Comparison of ENCODE assay signal across 21 cellular contexts in the genomic region with DNA sequence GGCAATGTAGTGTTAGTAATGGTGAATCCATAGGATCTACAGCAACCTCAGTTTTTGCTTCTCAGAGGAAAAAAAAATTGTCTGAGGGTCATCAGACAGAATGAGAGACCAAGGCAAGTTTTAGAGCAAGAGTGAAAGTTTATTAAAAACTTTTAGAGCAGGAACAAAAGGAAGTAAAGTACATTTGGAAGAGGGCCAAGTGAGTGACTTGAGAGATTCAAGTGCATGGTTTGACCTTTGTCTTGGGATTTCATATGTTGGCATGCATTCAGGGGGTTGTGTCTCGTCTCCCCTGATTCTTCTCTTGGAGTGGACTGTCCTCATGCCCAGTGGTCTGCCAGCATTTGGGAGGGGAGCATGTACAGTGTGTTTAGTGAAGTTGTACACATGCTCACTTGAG.
DNase-seq lines count a peak whose midpoint lies in the region; ATAC-seq, FAIRE-seq and TF ChIP-seq lines count a peak whose summit lies in the region.
"Had no signal": no experiment of that assay in that cellular context is flagged by ENCODE, and none has a peak within 500 bp of the region (broad histone marks: within the 10 kb centered on the region; RNA-seq: fewer than 3 reads in every experiment).

No MANE protein-coding gene starts in this region.

- no peak for DNase-seq in HepG2 (ENCODE audit: low spot score)
- no peak for DNase-seq in right lobe of liver
- DNase-seq in K562 (ENCODE audit: extremely low read depth in 1 of 4, low spot score in 3 of 4) = no peak
- no peak for DNase-seq in cerebellar cortex (ENCODE audit: low spot score)
- DNase-seq in stimulated activated naive B cell treated with anti-CD40 and anti-IgM and Interleukin-4, amounts not matched to agents 10 μg/mL and 1 μg/mL and 100 μg/mL, for 72 hours = no peak
- DNase-seq in suprapubic skin (ENCODE audit: low spot score in 2 of 2) = no peak
- DNase-seq: activated naive CD8-positive, alpha-beta T cell treated with anti-CD3 and anti-CD28 coated beads, Interleukin-2, amount 10 ng/mL, durations not matched to agents 7 days and 5 days; CD4-positive, alpha-beta T cell; DMS79; erythroblast; naive thymus-derived CD8-positive, alpha-beta T cell; NCI-H1694 treated with DMSO at 0.1 percent for 48 hours; NCI-H510A; thyroid gland had no signal

- no TSS peak for BruUV-seq in HepG2 (replicated peaks; lab: Mats Ljungman, UMichigan)
- no TSS peak for BruUV-seq in K562 (replicated peaks; lab: Mats Ljungman, UMichigan)

- in situ Hi-C loops in HepG2 (cut with HindIII; ENCODE audit: extremely low pct_ligation_motif_present, low pct_unique_long_range_greater_than_20kb) (no loop called here), K562 (cut with MboI) (no loop called here)

- no peak for ATAC-seq in HepG2
- no peak for ATAC-seq in right lobe of liver
- no peak for ATAC-seq in K562
- ATAC-seq in esophagus mucosa = no peak
- no peak for ATAC-seq in stimulated activated naive B cell treated with anti-CD40 and anti-IgM and Interleukin-4, amounts not matched to agents 10 μg/mL and 1 μg/mL and 100 μg/mL, for 72 hours (replicated peaks)
- ATAC-seq: activated CD4-positive, CD25-positive, alpha-beta regulatory T cell treated with anti-CD3 and anti-CD28 coated beads, Interleukin-2, amount 50 U/mL, for 24 hours; naive thymus-derived CD8-positive, alpha-beta T cell; stimulated activated effector memory CD8-positive, alpha-beta T cell treated with anti-CD3 and anti-CD28 coated beads, Interleukin-12 subunit alpha, Interleukin-12 subunit beta, amount 100 ng/mL, for 72 hours had no signal

- CTCF ChIA-PET in HepG2 (lab: Yijun Ruan, JAX; ENCODE audit: low intra/inter-chr PET ratio, low total read pairs) (no interaction called here), K562 (lab: Yijun Ruan, JAX; ENCODE audit: low intra/inter-chr PET ratio) (no interaction called here)

- TF ChIP-seq RAD21 in HepG2 (CRISPR knock-in tag; IDR thresholded peaks at IDR 0.05) (no peak), K562 (CRISPR knock-in tag; conservative IDR thresholded peaks at IDR 0.05 in 1 of 2, IDR thresholded peaks at IDR 0.05 in 1 of 2) (no peak)

- TF ChIP-seq POLR2A in HepG2 (IDR thresholded peaks at IDR 0.05; ENCODE audit: insufficient read depth in 1 of 2, low read depth in 2 of 2, low read length in 2 of 2) (no peak), right lobe of liver (IDR thresholded peaks at IDR 0.05) (no peak), K562 (conservative IDR thresholded peaks at IDR 0.05) (no peak), suprapubic skin (IDR thresholded peaks at IDR 0.05) (no peak)

- no peaks in the 10 kb centered on the region for H4K20me1 ChIP-seq in HepG2 (ENCODE audit: insufficient read depth, low read length)
- H4K20me1 ChIP-seq in K562 (replicated peaks; ENCODE audit: control insufficient read depth, insufficient read depth, low read length) = no peaks in the 10 kb centered on the region

- H3K27me3 ChIP-seq in HepG2 (ENCODE audit: control insufficient read depth in 1 of 2, insufficient read depth in 2 of 2, low read length in 2 of 2) (no peaks in the 10 kb centered on the region), right lobe of liver (no peaks in the 10 kb centered on the region), K562 (ENCODE audit: control insufficient read depth in 2 of 2, insufficient read depth in 2 of 2, low read length in 2 of 2) (peaks cover 7 to 15% of the 10 kb centered on the region in 2 experiments; a peak in 4 of 5 replicates), muscle layer of colon (ENCODE audit: control insufficient read depth in 1 of 2, insufficient read depth in 2 of 2, low read length in 2 of 2) (no peaks in the 10 kb centered on the region), suprapubic skin (no peaks in the 10 kb centered on the region)
- H3K27me3 ChIP-seq: SJSA1, thyroid gland had no signal

- peaks cover 4 to 7% of the 10 kb centered on the region in 2 donors for H3K27me3 Mint-ChIP-seq in stimulated activated naive B cell treated with anti-CD40 and anti-IgM and Interleukin-4, amounts not matched to agents 10 μg/mL and 1 μg/mL and 100 μg/mL, for 72 hours
- H3K27me3 Mint-ChIP-seq: activated naive CD8-positive, alpha-beta T cell treated with anti-CD3 and anti-CD28 coated beads, Interleukin-2, amount 10 ng/mL, durations not matched to agents 7 days and 5 days; brain; CD4-positive, alpha-beta T cell; naive thymus-derived CD8-positive, alpha-beta T cell had no signal

- H3K4me1 ChIP-seq in HepG2 (ENCODE audit: insufficient read depth, low read length) (peaks cover 79% of the 10 kb centered on the region), right lobe of liver (peaks cover 0 to 36% (median 7%) of the 10 kb centered on the region in 4 donors), K562 (replicated peaks in 1 of 2; ENCODE audit: control insufficient read depth in 2 of 2, insufficient read depth in 2 of 2, low read length in 2 of 2) (no peaks in the 10 kb centered on the region; a peak in 1 of 5 replicates), muscle layer of colon (ENCODE audit: insufficient read depth, low read length) (peaks cover 78% of the 10 kb centered on the region), suprapubic skin (peaks cover 49% of the 10 kb centered on the region)

- H3K9me3 ChIP-seq in HepG2 (ENCODE audit: low read length) = no peaks in the 10 kb centered on the region
- H3K9me3 ChIP-seq in right lobe of liver = no peaks in the 10 kb centered on the region
- no peaks in the 10 kb centered on the region for H3K9me3 ChIP-seq in K562 (replicated peaks; ENCODE audit: control insufficient read depth, insufficient read depth, low read depth, low read length)
- H3K9me3 ChIP-seq in muscle layer of colon (ENCODE audit: low read length) = no peaks in the 10 kb centered on the region
- no peaks in the 10 kb centered on the region for H3K9me3 ChIP-seq in suprapubic skin
- H3K9me3 ChIP-seq: SJSA1, thyroid gland had no signal

- peaks cover 0 to 5% of the 10 kb centered on the region in 2 experiments; a peak in 1 of 5 replicates for H3K36me3 ChIP-seq in HepG2 (replicated peaks in 1 of 2; ENCODE audit: control insufficient read depth in 1 of 2, insufficient read depth in 2 of 2, low read length in 2 of 2)
- H3K36me3 ChIP-seq in right lobe of liver = no peaks in the 10 kb centered on the region
- H3K36me3 ChIP-seq in K562 (ENCODE audit: control insufficient read depth, insufficient read depth, low read length) = no peaks in the 10 kb centered on the region
- H3K36me3 ChIP-seq in muscle layer of colon (ENCODE audit: insufficient read depth, low read length) = no peaks in the 10 kb centered on the region
- H3K36me3 ChIP-seq in suprapubic skin = no peaks in the 10 kb centered on the region
- H3K36me3 ChIP-seq: SJSA1, thyroid gland had no signal

- H3K9me1 ChIP-seq in K562 (ENCODE audit: control insufficient read depth, insufficient read depth, low read length) = no peaks in the 10 kb centered on the region

- H3K4me3 Mint-ChIP-seq in stimulated activated naive B cell treated with anti-CD40 and anti-IgM and Interleukin-4, amounts not matched to agents 10 μg/mL and 1 μg/mL and 100 μg/mL, for 72 hours = no peak overlapping the region
- H3K4me3 Mint-ChIP-seq: activated naive CD8-positive, alpha-beta T cell treated with anti-CD3 and anti-CD28 coated beads, Interleukin-2, amount 10 ng/mL, durations not matched to agents 7 days and 5 days; CD4-positive, alpha-beta T cell; naive thymus-derived CD8-positive, alpha-beta T cell; stimulated activated effector memory CD8-positive, alpha-beta T cell treated with anti-CD3 and anti-CD28 coated beads, Interleukin-12 subunit alpha, Interleukin-12 subunit beta, amount 100 ng/mL, for 72 hours had no signal

- WGBS in HepG2 (ENCODE audit: low lambda C conversion rate) = 75% methylated on average over 1 of the region's 1 CpG
- 0% methylated on average over 1 of the region's 1 CpG for WGBS in right lobe of liver (ENCODE audit: insufficient coverage, low coverage, low lambda C conversion rate, missing lambda C conversion rate)
- WGBS in K562 (ENCODE audit: insufficient coverage, low coverage, missing lambda C conversion rate) = 0% methylated on average over 1 of the region's 1 CpG
- 46% methylated on average over 1 of the region's 1 CpG for WGBS in suprapubic skin

- H3K4me3 ChIP-seq in HepG2 (replicated peaks in 1 of 3; ENCODE audit: insufficient read depth in 1 of 3, low read depth in 2 of 3, low read length in 3 of 3) (no peak overlapping the region), right lobe of liver (no peak overlapping the region), K562 (no peak overlapping the region), muscle layer of colon (ENCODE audit: low read depth in 1 of 2, low read length in 2 of 2) (no peak overlapping the region), suprapubic skin (no peak overlapping the region)
- H3K4me3 ChIP-seq: SJSA1, thyroid gland had no signal

- FAIRE-seq in HepG2 (lab: Jason Lieb, UNC) = no peak
- FAIRE-seq in K562 (lab: Jason Lieb, UNC) = no peak
- FAIRE-seq: A204.1 had no signal

- peaks cover 6% of the 10 kb centered on the region for H3K79me2 ChIP-seq in HepG2 (ENCODE audit: insufficient read depth, low read length)
- no peaks in the 10 kb centered on the region for H3K79me2 ChIP-seq in K562 (ENCODE audit: control insufficient read depth, insufficient read depth, low read length)

- H3K4me1 Mint-ChIP-seq in stimulated activated naive B cell treated with anti-CD40 and anti-IgM and Interleukin-4, amounts not matched to agents 10 μg/mL and 1 μg/mL and 100 μg/mL, for 72 hours = peaks cover 15 to 34% of the 10 kb centered on the region in 2 donors

- no peak overlapping the region for H3K9ac ChIP-seq in HepG2 (ENCODE audit: insufficient read depth, low read depth, low read length)
- no peak overlapping the region for H3K9ac ChIP-seq in K562 (ENCODE audit: insufficient read depth in 1 of 2, low read depth in 2 of 2, low read length in 2 of 2)
- no peak overlapping the region for H3K9ac ChIP-seq in muscle layer of colon (ENCODE audit: low read length)

- H2AFZ ChIP-seq in HepG2 (ENCODE audit: low read length) = no peak overlapping the region
- no peak overlapping the region for H2AFZ ChIP-seq in K562 (ENCODE audit: low read depth, low read length)

- POLR2A ChIA-PET in HepG2 (lab: Yijun Ruan, JAX) (no interaction called here), K562 (lab: Yijun Ruan, JAX) (no interaction called here)

- intact Hi-C loops in HepG2 (cut with micrococcal nuclease; ENCODE audit: unreplicated experiment) = no loop called here
- intact Hi-C loops in right lobe of liver (cut with DNase I) = no loop called here
- intact Hi-C loops in K562 (cut with micrococcal nuclease) = no loop called here

- H3K9me3 Mint-ChIP-seq in stimulated activated naive B cell treated with anti-CD40 and anti-IgM and Interleukin-4, amounts not matched to agents 10 μg/mL and 1 μg/mL and 100 μg/mL, for 72 hours = peaks cover under 1% of the 10 kb centered on the region in 2 donors
- H3K9me3 Mint-ChIP-seq: CD4-positive, alpha-beta T cell; stimulated activated effector memory CD8-positive, alpha-beta T cell treated with anti-CD3 and anti-CD28 coated beads, Interleukin-12 subunit alpha, Interleukin-12 subunit beta, amount 100 ng/mL, for 72 hours had no signal

- TF ChIP-seq CTCF in HepG2 (CRISPR knock-in tag; IDR thresholded peaks at IDR 0.05) (no peak), right lobe of liver (IDR thresholded peaks at IDR 0.05) (no peak), K562 (IDR thresholded peaks at IDR 0.05 in 2 of 3, conservative IDR thresholded peaks at IDR 0.05 in 1 of 3; ENCODE audit: insufficient read depth in 2 of 3, low read depth in 1 of 3, low read length in 3 of 3) (no peak), suprapubic skin (IDR thresholded peaks at IDR 0.05) (no peak)

- H3K36me3 Mint-ChIP-seq in stimulated activated naive B cell treated with anti-CD40 and anti-IgM and Interleukin-4, amounts not matched to agents 10 μg/mL and 1 μg/mL and 100 μg/mL, for 72 hours = no peaks in the 10 kb centered on the region
- H3K36me3 Mint-ChIP-seq: activated naive CD8-positive, alpha-beta T cell treated with anti-CD3 and anti-CD28 coated beads, Interleukin-2, amount 10 ng/mL, durations not matched to agents 7 days and 5 days; stimulated activated effector memory CD8-positive, alpha-beta T cell treated with anti-CD3 and anti-CD28 coated beads, Interleukin-12 subunit alpha, Interleukin-12 subunit beta, amount 100 ng/mL, for 72 hours had no signal

- no peak overlapping the region for H3K4me2 ChIP-seq in HepG2 (ENCODE audit: low read depth, low read length)
- no peak overlapping the region for H3K4me2 ChIP-seq in K562 (ENCODE audit: insufficient read depth, low read length)

- no peak overlapping the region for H3K27ac Mint-ChIP-seq in stimulated activated naive B cell treated with anti-CD40 and anti-IgM and Interleukin-4, amounts not matched to agents 10 μg/mL and 1 μg/mL and 100 μg/mL, for 72 hours
- H3K27ac Mint-ChIP-seq: activated naive CD8-positive, alpha-beta T cell treated with anti-CD3 and anti-CD28 coated beads, Interleukin-2, amount 10 ng/mL, durations not matched to agents 7 days and 5 days; CD4-positive, alpha-beta T cell; stimulated activated effector memory CD8-positive, alpha-beta T cell treated with anti-CD3 and anti-CD28 coated beads, Interleukin-12 subunit alpha, Interleukin-12 subunit beta, amount 100 ng/mL, for 72 hours had no signal

- TF ChIP-seq EP300 in HepG2 (IDR thresholded peaks at IDR 0.05; ENCODE audit: low read depth in 2 of 2, low read length in 2 of 2) (no peak), HepG2 (CRISPR knock-in tag; IDR thresholded peaks at IDR 0.05; ENCODE audit: borderline replicate concordance) (no peak), K562 (IDR thresholded peaks at IDR 0.05; ENCODE audit: low read length) (no peak), suprapubic skin (IDR thresholded peaks at IDR 0.05) (no peak)

- H3K27ac ChIP-seq in HepG2 (ENCODE audit: extremely low read length, insufficient read depth, low read length) (no peak overlapping the region), right lobe of liver (peak overlapping the region in 1 of 3 donors; percentile 11), K562 (ENCODE audit: extremely low read depth, low read depth, low read length) (no peak overlapping the region), muscle layer of colon (ENCODE audit: low read depth, low read length) (peak overlapping the region; percentile 23), suprapubic skin (no peak overlapping the region)
- H3K27ac ChIP-seq: SJSA1, thyroid gland had no signal
